In genomic region chr10:131743190-131744151, GRCh38 we compare ENCODE assay signal across 10 cellular contexts.
DNase-seq lines count a peak whose midpoint lies in the region; ATAC-seq and TF ChIP-seq lines count a peak whose summit lies in the region.
"Had no signal": no experiment of that assay in that cellular context is flagged by ENCODE, and none has a peak within 500 bp of the region (broad histone marks: within the 10 kb centered on the region; RNA-seq: fewer than 3 reads in every experiment).

No MANE protein-coding gene starts in this region.

- no peak overlapping the region for H3K4me3 ChIP-seq in GM06990 (replicated peaks; ENCODE audit: low read depth, low read length)
- H3K4me3 ChIP-seq in Jurkat, Clone E6-1 (ENCODE audit: low read length) = no peak overlapping the region

- no peaks in the 10 kb centered on the region for H3K36me3 ChIP-seq in GM06990 (ENCODE audit: control insufficient read depth, insufficient read depth, low read length)

- ATAC-seq in GM21717 (IDR thresholded peaks at IDR 0.05; ENCODE audit: unreplicated experiment) = peak; percentile 60

- no peak for TF ChIP-seq CTCF in GM06990 (IDR thresholded peaks at IDR 0.05; ENCODE audit: insufficient read depth, low read length, poor library complexity, severe bottlenecking)

- H3K27me3 ChIP-seq in GM06990 (replicated peaks; ENCODE audit: control insufficient read depth, insufficient read depth, low read length) = no peaks in the 10 kb centered on the region

- peak; percentile 57 for DNase-seq in GM06990 (ENCODE audit: extremely low read depth, insufficient read length)
- peak; percentile 42 for DNase-seq in Jurkat, Clone E6-1 (ENCODE audit: low read depth, low spot score)
- peak; percentile 84 for DNase-seq in left kidney (ENCODE audit: low read depth, low spot score)
- no peak for DNase-seq in SW 1271 (lab: John Stamatoyannopoulos, UW)
- DNase-seq in DMS153 treated with DMSO at 0.1 percent for 48 hours (lab: John Stamatoyannopoulos, UW; ENCODE audit: unreplicated experiment) = no peak
- DNase-seq in central memory CD4-positive, alpha-beta T cell = no peak
- no peak for DNase-seq in NCI-H1436 (lab: John Stamatoyannopoulos, UW)
- DNase-seq: Caco-2; stimulated activated CD4-positive, alpha-beta T cell treated with anti-CD3 and anti-CD28 coated beads, Interleukin-4, amount 100 ng/mL, for 4 hours had no signal

Comparison
In these comparisons a context has a peak if more than half of its experiments do, and no peak if none do; other contexts are left out.
1. DNase-seq: peak in GM06990 (single experiment), Jurkat, Clone E6-1 (single experiment) and left kidney (single experiment); none in SW 1271 (0 of 2), DMS153 treated with DMSO at 0.1 percent for 48 hours (single experiment), central memory CD4-positive, alpha-beta T cell (single experiment) and NCI-H1436 (single experiment).